ENCODE assay signal across 1 cellular context in genomic region chr17:15981646-15982580, GRCh38.
TF ChIP-seq lines count a peak whose summit lies in the region.

No MANE protein-coding gene starts in this region.

TF ChIP-seq in K562, 482 proteins besides CTCF, POLR2A, EP300 and RAD21 (continues in another document):
- TF ChIP-seq CBFA2T2 (conservative IDR thresholded peaks at IDR 0.05) (0 out of 2 replicates have a peak, but pooled peaks have one; percentile 8), ZNF830 (CRISPR knock-in tag; IDR thresholded peaks at IDR 0.05) (no peak), ATF7 (IDR thresholded peaks at IDR 0.05) (no peak), MAFF (IDR thresholded peaks at IDR 0.05; ENCODE audit: low read length) (peak; percentile 80), BCOR (IDR thresholded peaks at IDR 0.05) (peak; percentile 52; the same call in 1 of the 2 replicates), FOXK2 (conservative IDR thresholded peaks at IDR 0.05 in 1 of 2, IDR thresholded peaks at IDR 0.05 in 1 of 2; ENCODE audit: low read depth in 2 of 2) (no peak), CC2D1A (IDR thresholded peaks at IDR 0.05) (no peak), RCOR1 (IDR thresholded peaks at IDR 0.05; ENCODE audit: borderline replicate concordance in 1 of 2, low read depth in 2 of 2, low read length in 2 of 2) (peak in 1 of 2 experiments; percentile 77; a peak in 1 of 4 replicates), ZNF395 (CRISPR knock-in tag; IDR thresholded peaks at IDR 0.05) (peak; percentile 51; the same call in 1 of the 2 replicates), NFIC (IDR thresholded peaks at IDR 0.05) (no peak), MAFG (tag; conservative IDR thresholded peaks at IDR 0.05) (peak; percentile 93), ZNF407 (IDR thresholded peaks at IDR 0.05; ENCODE audit: low read depth) (0 out of 2 replicates have a peak, but pooled peaks have one; percentile 35), CEBPB (tag; IDR thresholded peaks at IDR 0.05) (no peak), SMARCA4 (IDR thresholded peaks at IDR 0.05) (peak; percentile 90), ATF3 (IDR thresholded peaks at IDR 0.05) (peak; percentile 34; the same call in 1 of the 2 replicates), ATF3 (CRISPR knock-in tag; conservative IDR thresholded peaks at IDR 0.05) (no peak), PTTG1 (tag; IDR thresholded peaks at IDR 0.05; ENCODE audit: low read depth) (no peak), ZBTB2 (IDR thresholded peaks at IDR 0.05) (0 out of 2 replicates have a peak, but pooled peaks have one; percentile 57), ZNF592 (IDR thresholded peaks at IDR 0.05) (peak; percentile 79), ILK (tag; IDR thresholded peaks at IDR 0.05; ENCODE audit: borderline replicate concordance, low read depth) (no peak), HDAC1 (IDR thresholded peaks at IDR 0.05) (peak in 1 of 2 experiments; percentile 76; a peak in 1 of 4 replicates), NFE2 (IDR thresholded peaks at IDR 0.05; ENCODE audit: low read depth) (peak; percentile 93), VEZF1 (CRISPR knock-in tag; IDR thresholded peaks at IDR 0.05) (0 out of 2 replicates have a peak, but pooled peaks have one; percentile 15), ELK3 (CRISPR knock-in tag; IDR thresholded peaks at IDR 0.05) (no peak), ZNF133 (CRISPR knock-in tag; IDR thresholded peaks at IDR 0.05) (no peak), PHF20 (IDR thresholded peaks at IDR 0.05; ENCODE audit: partially characterized antibody) (no peak), ETS1 (conservative IDR thresholded peaks at IDR 0.05; ENCODE audit: control insufficient read depth, low read depth, low read length) (no peak), ZNF316 (IDR thresholded peaks at IDR 0.05) (peak; percentile 98), TRIM24 (IDR thresholded peaks at IDR 0.05) (peak; percentile 28 to 53; a peak in 2 of 4 replicates), NELFE (IDR thresholded peaks at IDR 0.05; ENCODE audit: insufficient read depth, insufficient read length) (no peak), CTBP1 (IDR thresholded peaks at IDR 0.05; ENCODE audit: borderline replicate concordance) (peak; percentile 60; the same call in 1 of the 2 replicates), KDM1A (IDR thresholded peaks at IDR 0.05) (peak in 1 of 2 experiments; percentile 34; a peak in 2 of 4 replicates), SMAD3 (CRISPR knock-in tag; conservative IDR thresholded peaks at IDR 0.05) (no peak), ZNF3 (CRISPR knock-in tag; IDR thresholded peaks at IDR 0.05) (0 out of 2 replicates have a peak, but pooled peaks have one; percentile 28), ZKSCAN1 (IDR thresholded peaks at IDR 0.05; ENCODE audit: low read depth, low read length) (no peak), ZBTB5 (IDR thresholded peaks at IDR 0.05) (no peak), NFRKB (IDR thresholded peaks at IDR 0.05; ENCODE audit: low read depth) (peak; percentile 36; the same call in 1 of the 2 replicates), NFYB (IDR thresholded peaks at IDR 0.05; ENCODE audit: extremely low read depth, insufficient read length) (no peak), TCF3 (CRISPR knock-in tag; IDR thresholded peaks at IDR 0.05) (peak; percentile 40; the same call in 1 of the 2 replicates), SMARCE1 (IDR thresholded peaks at IDR 0.05) (peak; percentile 84)
